Comparison of ENCODE assay signal across 1 cellular context in genomic region chr3:106176734-106177133, GRCh38.
TF ChIP-seq lines count a peak whose summit lies in the region.

No MANE protein-coding gene starts in this region.

TF ChIP-seq in GM12878, 131 proteins besides CTCF, POLR2A, EP300 and RAD21 (continued from another document):
- TF ChIP-seq ZBTB40 (IDR thresholded peaks at IDR 0.05; ENCODE audit: borderline replicate concordance) (0 out of 2 replicates have a peak, but pooled peaks have one; percentile 4), RELB (IDR thresholded peaks at IDR 0.05; ENCODE audit: low read depth) (peak; percentile 53; the same call in 1 of the 2 replicates), TBL1XR1 (IDR thresholded peaks at IDR 0.05; ENCODE audit: low read depth, low read length) (no peak), CBX3 (IDR thresholded peaks at IDR 0.05; ENCODE audit: borderline replicate concordance, low read depth) (no peak), MEF2A (IDR thresholded peaks at IDR 0.05; ENCODE audit: insufficient read depth, low read depth, low read length) (no peak), JUNB (IDR thresholded peaks at IDR 0.05) (peak; percentile 87), CHD1 (IDR thresholded peaks at IDR 0.05; ENCODE audit: low read depth, low read length) (no peak), TCF3 (IDR thresholded peaks at IDR 0.05; ENCODE audit: borderline replicate concordance, insufficient read depth, low read depth, low read length) (0 out of 2 replicates have a peak, but pooled peaks have one; percentile 36), CBX5 (IDR thresholded peaks at IDR 0.05; ENCODE audit: low read depth) (0 out of 2 replicates have a peak, but pooled peaks have one; percentile 80), ZNF384 (IDR thresholded peaks at IDR 0.05; ENCODE audit: borderline replicate concordance, low read depth, low read length) (0 out of 2 replicates have a peak, but pooled peaks have one; percentile 41), GABPA (IDR thresholded peaks at IDR 0.05; ENCODE audit: low read depth) (peak; percentile 49; the same call in 1 of the 2 replicates), SPI1 (IDR thresholded peaks at IDR 0.05; ENCODE audit: borderline replicate concordance, insufficient read depth, low read depth, low read length) (0 out of 2 replicates have a peak, but pooled peaks have one; percentile 30), NRF1 (conservative IDR thresholded peaks at IDR 0.05; ENCODE audit: low read depth, low read length) (no peak), ZNF207 (IDR thresholded peaks at IDR 0.05; ENCODE audit: borderline replicate concordance) (0 out of 2 replicates have a peak, but pooled peaks have one; percentile 50), TAF1 (IDR thresholded peaks at IDR 0.05; ENCODE audit: borderline replicate concordance, low read depth, low read length) (peak; percentile 36; the same call in 1 of the 2 replicates), RAD51 (IDR thresholded peaks at IDR 0.05) (no peak; the same call in 1 of the 2 replicates), FOXM1 (IDR thresholded peaks at IDR 0.05; ENCODE audit: low read depth, low read length) (peak; percentile 85), ATF7 (IDR thresholded peaks at IDR 0.05; ENCODE audit: low read depth) (peak; percentile 88), CHD2 (IDR thresholded peaks at IDR 0.05; ENCODE audit: borderline replicate concordance, low read depth, low read length) (no peak), ETV6 (conservative IDR thresholded peaks at IDR 0.05 in 1 of 2, IDR thresholded peaks at IDR 0.05 in 1 of 2; ENCODE audit: borderline replicate concordance in 1 of 2, low read depth in 1 of 2) (peak in 1 of 2 experiments; percentile 98; a peak in 2 of 4 replicates)
- TF ChIP-seq, protein P1, sequence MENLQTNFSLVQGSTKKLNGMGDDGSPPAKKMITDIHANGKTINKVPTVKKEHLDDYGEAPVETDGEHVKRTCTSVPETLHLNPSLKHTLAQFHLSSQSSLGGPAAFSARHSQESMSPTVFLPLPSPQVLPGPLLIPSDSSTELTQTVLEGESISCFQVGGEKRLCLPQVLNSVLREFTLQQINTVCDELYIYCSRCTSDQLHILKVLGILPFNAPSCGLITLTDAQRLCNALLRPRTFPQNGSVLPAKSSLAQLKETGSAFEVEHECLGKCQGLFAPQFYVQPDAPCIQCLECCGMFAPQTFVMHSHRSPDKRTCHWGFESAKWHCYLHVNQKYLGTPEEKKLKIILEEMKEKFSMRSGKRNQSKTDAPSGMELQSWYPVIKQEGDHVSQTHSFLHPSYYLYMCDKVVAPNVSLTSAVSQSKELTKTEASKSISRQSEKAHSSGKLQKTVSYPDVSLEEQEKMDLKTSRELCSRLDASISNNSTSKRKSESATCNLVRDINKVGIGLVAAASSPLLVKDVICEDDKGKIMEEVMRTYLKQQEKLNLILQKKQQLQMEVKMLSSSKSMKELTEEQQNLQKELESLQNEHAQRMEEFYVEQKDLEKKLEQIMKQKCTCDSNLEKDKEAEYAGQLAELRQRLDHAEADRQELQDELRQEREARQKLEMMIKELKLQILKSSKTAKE (IDR thresholded peaks at IDR 0.05; ENCODE audit: low read depth, poor library complexity, severe bottlenecking): peak; percentile 60
- TF ChIP-seq, protein P2, sequence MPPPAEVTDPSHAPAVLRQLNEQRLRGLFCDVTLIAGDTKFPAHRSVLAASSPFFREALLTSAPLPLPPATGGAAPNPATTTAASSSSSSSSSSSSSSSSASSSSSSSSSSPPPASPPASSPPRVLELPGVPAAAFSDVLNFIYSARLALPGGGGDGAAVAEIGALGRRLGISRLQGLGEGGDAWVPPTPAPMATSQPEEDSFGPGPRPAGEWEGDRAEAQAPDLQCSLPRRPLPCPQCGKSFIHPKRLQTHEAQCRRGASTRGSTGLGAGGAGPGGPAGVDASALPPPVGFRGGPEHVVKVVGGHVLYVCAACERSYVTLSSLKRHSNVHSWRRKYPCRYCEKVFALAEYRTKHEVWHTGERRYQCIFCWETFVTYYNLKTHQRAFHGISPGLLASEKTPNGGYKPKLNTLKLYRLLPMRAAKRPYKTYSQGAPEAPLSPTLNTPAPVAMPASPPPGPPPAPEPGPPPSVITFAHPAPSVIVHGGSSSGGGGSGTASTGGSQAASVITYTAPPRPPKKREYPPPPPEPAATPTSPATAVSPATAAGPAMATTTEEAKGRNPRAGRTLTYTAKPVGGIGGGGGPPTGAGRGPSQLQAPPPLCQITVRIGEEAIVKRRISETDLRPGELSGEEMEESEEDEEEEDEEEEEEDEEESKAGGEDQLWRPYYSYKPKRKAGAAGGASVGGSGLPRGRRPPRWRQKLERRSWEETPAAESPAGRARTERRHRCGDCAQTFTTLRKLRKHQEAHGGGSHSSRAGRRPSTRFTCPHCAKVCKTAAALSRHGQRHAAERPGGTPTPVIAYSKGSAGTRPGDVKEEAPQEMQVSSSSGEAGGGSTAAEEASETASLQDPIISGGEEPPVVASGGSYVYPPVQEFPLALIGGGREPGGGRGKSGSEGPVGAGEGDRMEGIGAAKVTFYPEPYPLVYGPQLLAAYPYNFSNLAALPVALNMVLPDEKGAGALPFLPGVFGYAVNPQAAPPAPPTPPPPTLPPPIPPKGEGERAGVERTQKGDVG (CRISPR knock-in tag; IDR thresholded peaks at IDR 0.05): no peak
- TF ChIP-seq, protein P3, sequence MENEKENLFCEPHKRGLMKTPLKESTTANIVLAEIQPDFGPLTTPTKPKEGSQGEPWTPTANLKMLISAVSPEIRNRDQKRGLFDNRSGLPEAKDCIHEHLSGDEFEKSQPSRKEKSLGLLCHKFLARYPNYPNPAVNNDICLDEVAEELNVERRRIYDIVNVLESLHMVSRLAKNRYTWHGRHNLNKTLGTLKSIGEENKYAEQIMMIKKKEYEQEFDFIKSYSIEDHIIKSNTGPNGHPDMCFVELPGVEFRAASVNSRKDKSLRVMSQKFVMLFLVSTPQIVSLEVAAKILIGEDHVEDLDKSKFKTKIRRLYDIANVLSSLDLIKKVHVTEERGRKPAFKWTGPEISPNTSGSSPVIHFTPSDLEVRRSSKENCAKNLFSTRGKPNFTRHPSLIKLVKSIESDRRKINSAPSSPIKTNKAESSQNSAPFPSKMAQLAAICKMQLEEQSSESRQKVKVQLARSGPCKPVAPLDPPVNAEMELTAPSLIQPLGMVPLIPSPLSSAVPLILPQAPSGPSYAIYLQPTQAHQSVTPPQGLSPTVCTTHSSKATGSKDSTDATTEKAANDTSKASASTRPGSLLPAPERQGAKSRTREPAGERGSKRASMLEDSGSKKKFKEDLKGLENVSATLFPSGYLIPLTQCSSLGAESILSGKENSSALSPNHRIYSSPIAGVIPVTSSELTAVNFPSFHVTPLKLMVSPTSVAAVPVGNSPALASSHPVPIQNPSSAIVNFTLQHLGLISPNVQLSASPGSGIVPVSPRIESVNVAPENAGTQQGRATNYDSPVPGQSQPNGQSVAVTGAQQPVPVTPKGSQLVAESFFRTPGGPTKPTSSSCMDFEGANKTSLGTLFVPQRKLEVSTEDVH (IDR thresholded peaks at IDR 0.05; ENCODE audit: low read depth, partially characterized antibody): peak; percentile 51
